ENCODE assay signal across 26 cellular contexts in the genomic region with DNA sequence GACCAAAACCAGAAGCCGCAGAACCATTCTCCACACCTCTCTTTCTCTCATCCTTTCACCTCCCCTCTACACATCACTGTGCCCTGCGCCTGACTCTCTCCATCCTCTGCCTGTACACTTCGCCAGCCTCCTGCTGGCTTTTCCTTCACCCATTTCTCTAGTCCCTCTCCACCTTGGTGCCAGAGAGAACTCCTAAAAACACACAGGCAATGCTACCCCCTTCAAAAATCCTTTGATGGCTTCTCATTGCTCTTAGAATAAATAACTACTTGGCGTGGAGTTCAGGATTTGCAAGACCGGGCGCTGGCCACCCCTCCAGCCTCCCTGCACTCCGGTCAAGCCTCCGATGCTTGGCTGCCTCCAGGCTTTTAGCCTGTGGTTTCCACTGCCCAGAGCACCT. TPM values are rescaled to one million over a fixed set of nuclear protein-coding genes. Genes with fewer than 3 reads are reported as not detected.
"Had no signal": no experiment of that assay in that cellular context is flagged by ENCODE, and none has a peak within 500 bp of the region (broad histone marks: within the 10 kb centered on the region; RNA-seq: fewer than 3 reads in every experiment).

No MANE protein-coding gene starts in this region.

- DNase-seq: activated B cell treated with CpG ODN at 0.5 μM for 24 hours; activated CD4-positive, alpha-beta memory T cell treated with anti-CD3 and anti-CD28 coated beads, Interleukin-2, amount 10 ng/mL, durations not matched to agents 7 days and 5 days; activated CD4-positive, alpha-beta T cell treated with anti-CD3 and anti-CD28 coated beads for 4 hours; activated CD8-positive, alpha-beta memory T cell treated with anti-CD3 and anti-CD28 coated beads, Interleukin-2, amount 10 ng/mL, durations not matched to agents 7 days and 5 days; activated gamma-delta T cell; aorta; brain microvascular endothelial cell; effector memory CD4-positive, alpha-beta T cell; glutamatergic neuron; immature natural killer cell; lower lobe of right lung; small intestine; stimulated activated CD4-positive, alpha-beta T cell treated with anti-CD3 and anti-CD28 coated beads, Interleukin-2, amount 100 ng/mL, for 24 hours; stomach; T1000; transverse colon; uterus had no signal

- H3K9me3 Mint-ChIP-seq: activated B cell treated with CpG ODN at 0.5 μM for 24 hours; activated CD4-positive, alpha-beta memory T cell treated with anti-CD3 and anti-CD28 coated beads, Interleukin-2, amount 10 ng/mL, durations not matched to agents 7 days and 5 days; activated naive CD4-positive, alpha-beta T cell treated with anti-CD3 and anti-CD28 coated beads, Interleukin-2, amount 50 U/mL, for 72 hours; activated T-helper 1 cell treated with anti-CD3 and anti-CD28 coated beads, Interleukin-12 subunit alpha, Interleukin-12 subunit beta, Interleukin-2, Interleukin-4 antibody, amounts not matched to agents 30 ng/mL and 10 ng/mL and 1 ng/mL, durations not matched to agents 14 hours and 24 hours and 36 hours; central memory CD8-positive, alpha-beta T cell; immature natural killer cell; naive thymus-derived CD8-positive, alpha-beta T cell; stimulated activated effector memory CD8-positive, alpha-beta T cell treated with anti-CD3 and anti-CD28 coated beads, Interleukin-12 subunit alpha, Interleukin-12 subunit beta, amount 100 ng/mL, for 72 hours; T-helper 1 cell treated with Interleukin-12 subunit alpha and Interleukin-12 subunit beta and Interleukin-4 antibody, amounts not matched to agents 30 μg/mL and 1 μg/mL, for 36 hours had no signal

- ATAC-seq: activated CD8-positive, alpha-beta memory T cell treated with anti-CD3 and anti-CD28 coated beads, Interleukin-2, amount 10 ng/mL, durations not matched to agents 7 days and 5 days; activated naive CD4-positive, alpha-beta T cell treated with anti-CD3 and anti-CD28 coated beads, Interleukin-2, amount 50 U/mL, for 72 hours; left lobe of liver; lower lobe of right lung; naive thymus-derived CD8-positive, alpha-beta T cell; sciatic nerve; stimulated activated effector memory CD8-positive, alpha-beta T cell treated with anti-CD3 and anti-CD28 coated beads, Interleukin-12 subunit alpha, Interleukin-12 subunit beta, amount 100 ng/mL, for 72 hours had no signal

- H3K4me3 Mint-ChIP-seq: activated B cell treated with CpG ODN at 0.5 μM for 24 hours; activated CD4-positive, alpha-beta memory T cell treated with anti-CD3 and anti-CD28 coated beads, Interleukin-2, amount 10 ng/mL, durations not matched to agents 7 days and 5 days; activated CD8-positive, alpha-beta memory T cell treated with anti-CD3 and anti-CD28 coated beads, Interleukin-2, amount 10 ng/mL, durations not matched to agents 7 days and 5 days; activated T-helper 1 cell treated with anti-CD3 and anti-CD28 coated beads, Interleukin-12 subunit alpha, Interleukin-12 subunit beta, Interleukin-2, Interleukin-4 antibody, amounts not matched to agents 30 ng/mL and 10 ng/mL and 1 ng/mL, durations not matched to agents 14 hours and 24 hours and 36 hours; central memory CD8-positive, alpha-beta T cell; naive thymus-derived CD8-positive, alpha-beta T cell; stimulated activated effector memory CD8-positive, alpha-beta T cell treated with anti-CD3 and anti-CD28 coated beads, Interleukin-12 subunit alpha, Interleukin-12 subunit beta, amount 100 ng/mL, for 72 hours; T-helper 1 cell treated with Interleukin-12 subunit alpha and Interleukin-12 subunit beta and Interleukin-4 antibody, amounts not matched to agents 30 μg/mL and 1 μg/mL, for 36 hours had no signal

- H3K36me3 Mint-ChIP-seq: activated CD8-positive, alpha-beta memory T cell treated with anti-CD3 and anti-CD28 coated beads, Interleukin-2, amount 10 ng/mL, durations not matched to agents 7 days and 5 days; activated naive CD4-positive, alpha-beta T cell treated with anti-CD3 and anti-CD28 coated beads, Interleukin-2, amount 50 U/mL, for 72 hours had no signal

- H3K27ac Mint-ChIP-seq: activated B cell treated with CpG ODN at 0.5 μM for 24 hours; activated CD4-positive, alpha-beta memory T cell treated with anti-CD3 and anti-CD28 coated beads, Interleukin-2, amount 10 ng/mL, durations not matched to agents 7 days and 5 days; activated CD8-positive, alpha-beta memory T cell treated with anti-CD3 and anti-CD28 coated beads, Interleukin-2, amount 10 ng/mL, durations not matched to agents 7 days and 5 days; activated naive CD4-positive, alpha-beta T cell treated with anti-CD3 and anti-CD28 coated beads, Interleukin-2, amount 50 U/mL, for 72 hours; immature natural killer cell; stimulated activated effector memory CD8-positive, alpha-beta T cell treated with anti-CD3 and anti-CD28 coated beads, Interleukin-12 subunit alpha, Interleukin-12 subunit beta, amount 100 ng/mL, for 72 hours; T-helper 1 cell treated with Interleukin-12 subunit alpha and Interleukin-12 subunit beta and Interleukin-4 antibody, amounts not matched to agents 30 μg/mL and 1 μg/mL, for 36 hours had no signal

RNA-seq across cellular contexts. Expression of gene CRABP2, which starts 8.6 kb away (rescaled TPM):
- total RNA-seq: dermis microvascular lymphatic vessel endothelial cell had no signal
- polyA plus RNA-seq: immature natural killer cell; naive thymus-derived CD8-positive, alpha-beta T cell had no signal

RNA-seq across cellular contexts. Expression of gene NES, which starts 19.5 kb away (rescaled TPM):
- total RNA-seq: activated B cell treated with CpG ODN at 0.5 μM for 24 hours; activated CD4-positive, alpha-beta memory T cell treated with anti-CD3 and anti-CD28 coated beads, Interleukin-2, amount 10 ng/mL, durations not matched to agents 7 days and 5 days; activated CD8-positive, alpha-beta memory T cell treated with anti-CD3 and anti-CD28 coated beads, Interleukin-2, amount 10 ng/mL, durations not matched to agents 7 days and 5 days; activated naive CD4-positive, alpha-beta T cell treated with anti-CD3 and anti-CD28 coated beads, Interleukin-2, amount 50 U/mL, for 72 hours; activated T-helper 1 cell treated with anti-CD3 and anti-CD28 coated beads, Interleukin-12 subunit alpha, Interleukin-12 subunit beta, Interleukin-2, Interleukin-4 antibody, amounts not matched to agents 30 ng/mL and 10 ng/mL and 1 ng/mL, durations not matched to agents 14 hours and 24 hours and 36 hours; naive thymus-derived CD8-positive, alpha-beta T cell had no signal
- polyA plus RNA-seq: immature natural killer cell; naive thymus-derived CD8-positive, alpha-beta T cell had no signal
